ENCODE assay signal across 8 cellular contexts in the genomic region with DNA sequence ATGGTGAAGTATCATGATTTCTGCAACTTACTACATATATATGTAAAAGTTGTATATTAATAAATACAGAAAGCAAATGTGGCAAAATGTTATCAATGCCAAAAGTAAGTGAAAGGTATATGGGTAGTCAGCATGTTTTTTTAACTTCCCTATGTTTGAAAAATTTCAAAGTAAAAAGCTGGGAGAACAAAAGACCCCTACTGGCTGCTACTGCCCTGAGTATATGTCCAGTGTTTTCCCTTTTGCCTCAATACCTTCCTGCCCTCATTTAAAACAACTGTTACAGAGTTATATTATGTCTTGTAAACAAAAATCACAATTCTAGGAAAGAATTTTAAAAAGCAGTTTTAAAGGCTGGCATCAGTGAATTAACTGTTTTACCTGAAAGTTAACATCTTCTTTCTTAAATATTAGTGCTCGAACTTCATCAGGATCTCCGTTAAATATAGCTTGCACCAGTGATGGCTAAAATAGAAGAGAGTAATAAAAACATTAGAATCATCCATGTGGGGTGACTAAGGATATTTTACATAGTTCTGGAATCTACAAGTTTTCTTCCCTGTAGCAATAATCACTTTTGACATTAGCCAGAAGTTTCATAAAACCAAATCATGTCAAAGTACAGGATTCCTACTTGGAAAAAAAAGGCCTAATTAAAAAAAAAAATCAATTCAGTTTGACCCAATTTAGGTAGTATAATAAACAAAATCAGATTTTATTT. TPM values are rescaled to one million over a fixed set of nuclear protein-coding genes. Genes with fewer than 3 reads are reported as not detected.
DNase-seq lines count a peak whose midpoint lies in the region; ATAC-seq and TF ChIP-seq lines count a peak whose summit lies in the region.

No MANE protein-coding gene starts in this region.

- H3K9me3 ChIP-seq in heart right ventricle = peaks cover 0 to 8% (median 0%) of the 10 kb centered on the region in 11 donors
- no peaks in the 10 kb centered on the region for H3K9me3 ChIP-seq in uterus

- WGBS in heart right ventricle, 2 donors = 77 to 85% methylated on average over 2 of the region's 2 CpGs

- H3K4me3 ChIP-seq in heart right ventricle = peak overlapping the region in 6 of 10 donors; percentile 38 to 48 (median 42)
- peak overlapping the region; percentile 34 to 39 for H3K4me3 ChIP-seq in uterus

- H3K27ac ChIP-seq in heart right ventricle (peak overlapping the region in 5 of 10 donors; percentile 29 to 86 (median 64)), layer of hippocampus (ENCODE audit: low read depth, low read length) (peak overlapping the region; percentile 94), uterus (peak overlapping the region; percentile 85 to 95)

- peak overlapping the region; percentile 58 for H3K27ac Mint-ChIP-seq in activated naive CD8-positive, alpha-beta T cell

- TF ChIP-seq CTCF in heart right ventricle (IDR thresholded peaks at IDR 0.05) (no peak), uterus (IDR thresholded peaks at IDR 0.05) (no peak)

- H3K4me1 ChIP-seq in heart right ventricle = peaks cover 0 to 69% (median 14%) of the 10 kb centered on the region in 9 donors
- peaks cover 0 to 10% of the 10 kb centered on the region in 2 donors for H3K4me1 ChIP-seq in uterus

- peaks cover 29% of the 10 kb centered on the region for H3K36me3 Mint-ChIP-seq in activated naive CD8-positive, alpha-beta T cell

- DNase-seq in heart right ventricle = no peak
- DNase-seq in Right ventricle myocardium superior = no peak
- DNase-seq in uterus = no peak
- no peak for DNase-seq in sciatic nerve (ENCODE audit: low spot score)
- DNase-seq in SIG-M5 (lab: John Stamatoyannopoulos, UW) = no peak

- H3K27me3 Mint-ChIP-seq in activated naive CD8-positive, alpha-beta T cell = no peaks in the 10 kb centered on the region

- peak overlapping the region; percentile 67 for H3K4me3 Mint-ChIP-seq in activated naive CD8-positive, alpha-beta T cell

- H3K27me3 ChIP-seq in heart right ventricle (no peaks in the 10 kb centered on the region), layer of hippocampus (ENCODE audit: control insufficient read depth, insufficient read depth, low read length) (no peaks in the 10 kb centered on the region), uterus (no peaks in the 10 kb centered on the region)

- no peak for TF ChIP-seq POLR2A in uterus (IDR thresholded peaks at IDR 0.05)

- peaks cover 3% of the 10 kb centered on the region for H3K9me3 Mint-ChIP-seq in activated naive CD8-positive, alpha-beta T cell (ENCODE audit: low read depth)

- peaks cover 69% of the 10 kb centered on the region for H3K4me1 Mint-ChIP-seq in activated naive CD8-positive, alpha-beta T cell (ENCODE audit: low read depth)

- ATAC-seq in heart right ventricle = no peak
- no peak for ATAC-seq in Right ventricle myocardium superior (ENCODE audit: poor library complexity)
- no peak for ATAC-seq in sciatic nerve
- ATAC-seq in HG03439 (IDR thresholded peaks at IDR 0.05; ENCODE audit: unreplicated experiment) = no peak

- H3K36me3 ChIP-seq in heart right ventricle (peaks cover 0 to 15% (median 0%) of the 10 kb centered on the region in 9 donors), uterus (no peaks in the 10 kb centered on the region)

- intact Hi-C loops in heart right ventricle (cut with DNase I) (loop anchor here in 1 of 10 donors (5.0 kb wide), 1 partner anchor 163 kb away; no protein-coding TSS in a partner anchor), Right ventricle myocardium superior (cut with DNase I) (no loop called here), uterus (cut with DNase I; ENCODE audit: low total_unique reads) (no loop called here), sciatic nerve (cut with DNase I) (no loop called here)

RNA-seq across cellular contexts. Expression of a gene that starts 2.8 kb away (rescaled TPM):
- 10 to 100 TPM; 21.4 to 30.8 (median 27.2) TPM for total RNA-seq in heart right ventricle
- polyA plus RNA-seq in heart right ventricle = 1 to 10 TPM; 5.9 to 6.0 TPM
- total RNA-seq in Right ventricle myocardium superior = 21.9 TPM
- total RNA-seq in uterus = 10 to 100 TPM; 20.0 to 86.8 (median 37.6) TPM
- total RNA-seq in sciatic nerve = 71.9 TPM
